Comparison of ENCODE assay signal across 2 cellular contexts in the genomic region with DNA sequence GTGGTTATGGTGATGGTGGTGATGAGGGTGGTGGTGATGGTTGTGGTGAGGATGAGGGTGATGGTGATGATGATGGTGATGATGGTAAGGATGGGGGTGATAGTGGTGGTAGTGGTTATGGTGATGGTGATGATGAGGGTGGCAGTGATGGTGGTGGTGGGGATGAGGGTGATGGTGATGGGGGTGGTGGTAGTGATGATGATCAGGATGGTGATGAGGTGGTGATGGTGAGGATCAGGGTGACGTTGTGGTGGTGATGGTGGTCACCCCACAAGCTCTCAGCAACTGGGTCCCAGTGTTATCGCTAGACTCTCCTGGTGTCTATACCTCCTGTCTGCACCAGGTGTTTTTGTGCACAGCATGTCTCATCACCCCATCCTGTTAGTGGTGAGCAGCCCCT.
TF ChIP-seq lines count a peak whose summit lies in the region.

No MANE protein-coding gene starts in this region.

TF ChIP-seq in IMR-90, 13 proteins besides CTCF, POLR2A, EP300 and RAD21 (continued from another document):
- TF ChIP-seq USF2 (IDR thresholded peaks at IDR 0.05; ENCODE audit: low read depth, low read length), result no peak
- no peak for TF ChIP-seq MAFK (IDR thresholded peaks at IDR 0.05; ENCODE audit: low read depth, low read length)
- TF ChIP-seq RCOR1 (IDR thresholded peaks at IDR 0.05; ENCODE audit: insufficient replicate concordance, low read length), result no peak
- TF ChIP-seq MXI1 (IDR thresholded peaks at IDR 0.05; ENCODE audit: borderline replicate concordance, low read depth, low read length), result no peak
- no peak for TF ChIP-seq BHLHE40 (IDR thresholded peaks at IDR 0.05; ENCODE audit: low read depth, low read length)
- TF ChIP-seq FOS (IDR thresholded peaks at IDR 0.05; ENCODE audit: low read depth, low read length), result no peak
- TF ChIP-seq CEBPB (IDR thresholded peaks at IDR 0.05; ENCODE audit: low read depth, low read length), result no peak
- no peak for TF ChIP-seq SMC3 (IDR thresholded peaks at IDR 0.05; ENCODE audit: low read depth, low read length)
- no peak for TF ChIP-seq NFE2L2 (IDR thresholded peaks at IDR 0.05; ENCODE audit: low read depth, low read length)

TF ChIP-seq in SK-N-SH treated with all-trans-retinoic acid at 6 μM for 48 hours, 23 proteins besides CTCF, POLR2A, EP300 and RAD21 (continued from another document):
- TF ChIP-seq CSRNP3 (CRISPR knock-in tag; IDR thresholded peaks at IDR 0.05) (no peak), ZNF8 (CRISPR knock-in tag; IDR thresholded peaks at IDR 0.05) (no peak), ZFP3 (CRISPR knock-in tag; IDR thresholded peaks at IDR 0.05) (no peak)
- TF ChIP-seq, protein P1, sequence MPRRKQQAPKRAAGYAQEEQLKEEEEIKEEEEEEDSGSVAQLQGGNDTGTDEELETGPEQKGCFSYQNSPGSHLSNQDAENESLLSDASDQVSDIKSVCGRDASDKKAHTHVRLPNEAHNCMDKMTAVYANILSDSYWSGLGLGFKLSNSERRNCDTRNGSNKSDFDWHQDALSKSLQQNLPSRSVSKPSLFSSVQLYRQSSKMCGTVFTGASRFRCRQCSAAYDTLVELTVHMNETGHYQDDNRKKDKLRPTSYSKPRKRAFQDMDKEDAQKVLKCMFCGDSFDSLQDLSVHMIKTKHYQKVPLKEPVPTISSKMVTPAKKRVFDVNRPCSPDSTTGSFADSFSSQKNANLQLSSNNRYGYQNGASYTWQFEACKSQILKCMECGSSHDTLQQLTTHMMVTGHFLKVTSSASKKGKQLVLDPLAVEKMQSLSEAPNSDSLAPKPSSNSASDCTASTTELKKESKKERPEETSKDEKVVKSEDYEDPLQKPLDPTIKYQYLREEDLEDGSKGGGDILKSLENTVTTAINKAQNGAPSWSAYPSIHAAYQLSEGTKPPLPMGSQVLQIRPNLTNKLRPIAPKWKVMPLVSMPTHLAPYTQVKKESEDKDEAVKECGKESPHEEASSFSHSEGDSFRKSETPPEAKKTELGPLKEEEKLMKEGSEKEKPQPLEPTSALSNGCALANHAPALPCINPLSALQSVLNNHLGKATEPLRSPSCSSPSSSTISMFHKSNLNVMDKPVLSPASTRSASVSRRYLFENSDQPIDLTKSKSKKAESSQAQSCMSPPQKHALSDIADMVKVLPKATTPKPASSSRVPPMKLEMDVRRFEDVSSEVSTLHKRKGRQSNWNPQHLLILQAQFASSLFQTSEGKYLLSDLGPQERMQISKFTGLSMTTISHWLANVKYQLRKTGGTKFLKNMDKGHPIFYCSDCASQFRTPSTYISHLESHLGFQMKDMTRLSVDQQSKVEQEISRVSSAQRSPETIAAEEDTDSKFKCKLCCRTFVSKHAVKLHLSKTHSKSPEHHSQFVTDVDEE (CRISPR knock-in tag; IDR thresholded peaks at IDR 0.05), result no peak
